ENCODE assay signal across 1 cellular context in the genomic region with DNA sequence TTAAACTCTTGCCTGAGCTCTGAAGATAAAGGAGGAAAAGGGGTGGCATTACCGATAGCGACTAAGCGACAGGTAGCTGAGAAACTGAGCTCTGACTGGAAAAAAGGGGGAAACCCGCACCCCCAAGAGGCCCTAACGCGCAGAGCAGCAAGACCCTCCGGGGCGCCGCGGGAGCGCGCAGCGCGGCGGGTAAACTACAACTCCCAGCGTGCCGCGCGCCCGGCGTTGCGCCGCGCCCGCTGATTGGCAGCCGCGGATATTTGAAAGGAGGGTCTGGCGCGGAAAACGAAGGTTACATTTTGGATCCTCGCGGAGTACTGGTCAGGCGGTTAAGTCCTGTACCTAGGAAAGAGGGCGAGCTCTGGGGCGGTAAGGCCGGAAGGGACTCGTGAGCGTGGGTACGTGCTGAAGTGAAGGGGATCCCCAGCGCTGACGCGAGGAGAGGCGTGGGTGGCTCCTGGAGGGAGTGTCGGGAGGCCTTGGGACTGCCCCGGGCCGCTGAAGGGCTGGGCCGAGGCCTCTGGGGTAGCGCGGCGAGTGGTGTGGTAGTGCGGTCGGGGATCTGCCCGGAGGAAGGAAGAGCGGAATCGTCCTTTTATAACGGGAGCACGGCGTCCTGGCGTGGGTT.
TF ChIP-seq lines count a peak whose summit lies in the region.

A gene (plus strand): TSS at position 291 of the 628 bp plus-strand sequence. CDS start 468 bp downstream, outside the sequence.

TF ChIP-seq in K562, 482 proteins besides CTCF, POLR2A, EP300 and RAD21 (continued from another document and continues in another):
- TF ChIP-seq, protein P1, sequence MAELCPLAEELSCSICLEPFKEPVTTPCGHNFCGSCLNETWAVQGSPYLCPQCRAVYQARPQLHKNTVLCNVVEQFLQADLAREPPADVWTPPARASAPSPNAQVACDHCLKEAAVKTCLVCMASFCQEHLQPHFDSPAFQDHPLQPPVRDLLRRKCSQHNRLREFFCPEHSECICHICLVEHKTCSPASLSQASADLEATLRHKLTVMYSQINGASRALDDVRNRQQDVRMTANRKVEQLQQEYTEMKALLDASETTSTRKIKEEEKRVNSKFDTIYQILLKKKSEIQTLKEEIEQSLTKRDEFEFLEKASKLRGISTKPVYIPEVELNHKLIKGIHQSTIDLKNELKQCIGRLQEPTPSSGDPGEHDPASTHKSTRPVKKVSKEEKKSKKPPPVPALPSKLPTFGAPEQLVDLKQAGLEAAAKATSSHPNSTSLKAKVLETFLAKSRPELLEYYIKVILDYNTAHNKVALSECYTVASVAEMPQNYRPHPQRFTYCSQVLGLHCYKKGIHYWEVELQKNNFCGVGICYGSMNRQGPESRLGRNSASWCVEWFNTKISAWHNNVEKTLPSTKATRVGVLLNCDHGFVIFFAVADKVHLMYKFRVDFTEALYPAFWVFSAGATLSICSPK (IDR thresholded peaks at IDR 0.05; ENCODE audit: borderline replicate concordance) = no peak
- TF ChIP-seq FOXP1 (CRISPR knock-in tag; IDR thresholded peaks at IDR 0.05) (peak; percentile 86), KAT7 (CRISPR knock-in tag; IDR thresholded peaks at IDR 0.05; ENCODE audit: borderline replicate concordance) (peak; percentile 95; the same call in 1 of the 2 replicates), MAFF (IDR thresholded peaks at IDR 0.05; ENCODE audit: low read length) (no peak), PCBP1 (IDR thresholded peaks at IDR 0.05; ENCODE audit: low read depth, low read length, poor library complexity, severe bottlenecking) (peak; percentile 63), ARNT (IDR thresholded peaks at IDR 0.05) (0 out of 4 replicates have a peak, but pooled peaks of 1 of the 2 experiments have one; percentile 50), ZNF785 (CRISPR knock-in tag; IDR thresholded peaks at IDR 0.05) (no peak), ILK (tag; IDR thresholded peaks at IDR 0.05; ENCODE audit: borderline replicate concordance, low read depth) (no peak), ZNF431 (CRISPR knock-in tag; IDR thresholded peaks at IDR 0.05) (0 out of 2 replicates have a peak, but pooled peaks have one; percentile 15), LCOR (CRISPR knock-in tag; IDR thresholded peaks at IDR 0.05) (peak; percentile 58; the same call in 1 of the 2 replicates), DPF2 (IDR thresholded peaks at IDR 0.05) (peak; percentile 66; the same call in 1 of the 2 replicates), ZNF778 (CRISPR knock-in tag; IDR thresholded peaks at IDR 0.05) (no peak), HNRNPH1 (optimal IDR thresholded peaks at IDR 0.05; ENCODE audit: low read depth, low read length) (no peak), ZNF232 (CRISPR knock-in tag; IDR thresholded peaks at IDR 0.05) (no peak), HDAC1 (IDR thresholded peaks at IDR 0.05) (peak in 1 of 2 experiments; percentile 98; a peak in 3 of 4 replicates), MAFK (IDR thresholded peaks at IDR 0.05; ENCODE audit: low read length) (no peak), SNIP1 (IDR thresholded peaks at IDR 0.05; ENCODE audit: low read depth) (no peak), RBM39 (optimal IDR thresholded peaks at IDR 0.05; ENCODE audit: low read depth, low read length) (no peak), ZNF282 (CRISPR knock-in tag; IDR thresholded peaks at IDR 0.05) (no peak), FOXM1 (IDR thresholded peaks at IDR 0.05; ENCODE audit: low read depth) (peak; percentile 92), FOXM1 (CRISPR knock-in tag; IDR thresholded peaks at IDR 0.05; ENCODE audit: low read depth) (peak; percentile 84), NFE2L1 (tag; IDR thresholded peaks at IDR 0.05; ENCODE audit: borderline replicate concordance, low read depth) (no peak), TCF3 (CRISPR knock-in tag; IDR thresholded peaks at IDR 0.05) (peak; percentile 77), EP400 (IDR thresholded peaks at IDR 0.05) (peak; percentile 93), ADNP (tag; IDR thresholded peaks at IDR 0.05) (no peak), HLTF (IDR thresholded peaks at IDR 0.05) (no peak), ZNF699 (CRISPR knock-in tag; IDR thresholded peaks at IDR 0.05; ENCODE audit: insufficient replicate concordance) (no peak), MYNN (IDR thresholded peaks at IDR 0.05) (no peak), MYNN (CRISPR knock-in tag; IDR thresholded peaks at IDR 0.05) (no peak), SMAD2 (IDR thresholded peaks at IDR 0.05; ENCODE audit: low read depth, low read length) (no peak), CHCHD3 (CRISPR knock-in tag; IDR thresholded peaks at IDR 0.05) (no peak), RBM25 (IDR thresholded peaks at IDR 0.05; ENCODE audit: low read depth, low read length, severe bottlenecking) (peak; percentile 84), FOXA3 (CRISPR knock-in tag; conservative IDR thresholded peaks at IDR 0.05 in 1 of 2, IDR thresholded peaks at IDR 0.05 in 1 of 2) (0 out of 4 replicates have a peak, but pooled peaks of 1 of the 2 experiments have one; percentile 38), TEAD1 (CRISPR knock-in tag; IDR thresholded peaks at IDR 0.05) (peak; percentile 17 to 87; a peak in 2 of 4 replicates), ZFX (CRISPR knock-in tag; IDR thresholded peaks at IDR 0.05) (peak; percentile 86), NRF1 (conservative IDR thresholded peaks at IDR 0.05 in 1 of 2, IDR thresholded peaks at IDR 0.05 in 1 of 2) (peak; percentile 76 to 80), PTBP1 (IDR thresholded peaks at IDR 0.05; ENCODE audit: low read depth, low read length) (no peak), FUS (optimal IDR thresholded peaks at IDR 0.05; ENCODE audit: low read depth, low read length) (no peak), SRSF1 (IDR thresholded peaks at IDR 0.05; ENCODE audit: low read depth, low read length) (no peak)
- TF ChIP-seq, protein P2, sequence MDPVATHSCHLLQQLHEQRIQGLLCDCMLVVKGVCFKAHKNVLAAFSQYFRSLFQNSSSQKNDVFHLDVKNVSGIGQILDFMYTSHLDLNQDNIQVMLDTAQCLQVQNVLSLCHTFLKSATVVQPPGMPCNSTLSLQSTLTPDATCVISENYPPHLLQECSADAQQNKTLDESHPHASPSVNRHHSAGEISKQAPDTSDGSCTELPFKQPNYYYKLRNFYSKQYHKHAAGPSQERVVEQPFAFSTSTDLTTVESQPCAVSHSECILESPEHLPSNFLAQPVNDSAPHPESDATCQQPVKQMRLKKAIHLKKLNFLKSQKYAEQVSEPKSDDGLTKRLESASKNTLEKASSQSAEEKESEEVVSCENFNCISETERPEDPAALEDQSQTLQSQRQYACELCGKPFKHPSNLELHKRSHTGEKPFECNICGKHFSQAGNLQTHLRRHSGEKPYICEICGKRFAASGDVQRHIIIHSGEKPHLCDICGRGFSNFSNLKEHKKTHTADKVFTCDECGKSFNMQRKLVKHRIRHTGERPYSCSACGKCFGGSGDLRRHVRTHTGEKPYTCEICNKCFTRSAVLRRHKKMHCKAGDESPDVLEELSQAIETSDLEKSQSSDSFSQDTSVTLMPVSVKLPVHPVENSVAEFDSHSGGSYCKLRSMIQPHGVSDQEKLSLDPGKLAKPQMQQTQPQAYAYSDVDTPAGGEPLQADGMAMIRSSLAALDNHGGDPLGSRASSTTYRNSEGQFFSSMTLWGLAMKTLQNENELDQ (CRISPR knock-in tag; IDR thresholded peaks at IDR 0.05; ENCODE audit: borderline replicate concordance) = no peak
- TF ChIP-seq, protein P3, sequence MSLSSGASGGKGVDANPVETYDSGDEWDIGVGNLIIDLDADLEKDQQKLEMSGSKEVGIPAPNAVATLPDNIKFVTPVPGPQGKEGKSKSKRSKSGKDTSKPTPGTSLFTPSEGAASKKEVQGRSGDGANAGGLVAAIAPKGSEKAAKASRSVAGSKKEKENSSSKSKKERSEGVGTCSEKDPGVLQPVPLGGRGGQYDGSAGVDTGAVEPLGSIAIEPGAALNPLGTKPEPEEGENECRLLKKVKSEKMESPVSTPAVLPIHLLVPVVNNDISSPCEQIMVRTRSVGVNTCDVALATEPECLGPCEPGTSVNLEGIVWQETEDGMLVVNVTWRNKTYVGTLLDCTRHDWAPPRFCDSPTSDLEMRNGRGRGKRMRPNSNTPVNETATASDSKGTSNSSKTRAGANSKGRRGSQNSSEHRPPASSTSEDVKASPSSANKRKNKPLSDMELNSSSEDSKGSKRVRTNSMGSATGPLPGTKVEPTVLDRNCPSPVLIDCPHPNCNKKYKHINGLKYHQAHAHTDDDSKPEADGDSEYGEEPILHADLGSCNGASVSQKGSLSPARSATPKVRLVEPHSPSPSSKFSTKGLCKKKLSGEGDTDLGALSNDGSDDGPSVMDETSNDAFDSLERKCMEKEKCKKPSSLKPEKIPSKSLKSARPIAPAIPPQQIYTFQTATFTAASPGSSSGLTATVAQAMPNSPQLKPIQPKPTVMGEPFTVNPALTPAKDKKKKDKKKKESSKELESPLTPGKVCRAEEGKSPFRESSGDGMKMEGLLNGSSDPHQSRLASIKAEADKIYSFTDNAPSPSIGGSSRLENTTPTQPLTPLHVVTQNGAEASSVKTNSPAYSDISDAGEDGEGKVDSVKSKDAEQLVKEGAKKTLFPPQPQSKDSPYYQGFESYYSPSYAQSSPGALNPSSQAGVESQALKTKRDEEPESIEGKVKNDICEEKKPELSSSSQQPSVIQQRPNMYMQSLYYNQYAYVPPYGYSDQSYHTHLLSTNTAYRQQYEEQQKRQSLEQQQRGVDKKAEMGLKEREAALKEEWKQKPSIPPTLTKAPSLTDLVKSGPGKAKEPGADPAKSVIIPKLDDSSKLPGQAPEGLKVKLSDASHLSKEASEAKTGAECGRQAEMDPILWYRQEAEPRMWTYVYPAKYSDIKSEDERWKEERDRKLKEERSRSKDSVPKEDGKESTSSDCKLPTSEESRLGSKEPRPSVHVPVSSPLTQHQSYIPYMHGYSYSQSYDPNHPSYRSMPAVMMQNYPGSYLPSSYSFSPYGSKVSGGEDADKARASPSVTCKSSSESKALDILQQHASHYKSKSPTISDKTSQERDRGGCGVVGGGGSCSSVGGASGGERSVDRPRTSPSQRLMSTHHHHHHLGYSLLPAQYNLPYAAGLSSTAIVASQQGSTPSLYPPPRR (CRISPR knock-in tag; IDR thresholded peaks at IDR 0.05; ENCODE audit: borderline replicate concordance) = no peak
- TF ChIP-seq, protein P4, sequence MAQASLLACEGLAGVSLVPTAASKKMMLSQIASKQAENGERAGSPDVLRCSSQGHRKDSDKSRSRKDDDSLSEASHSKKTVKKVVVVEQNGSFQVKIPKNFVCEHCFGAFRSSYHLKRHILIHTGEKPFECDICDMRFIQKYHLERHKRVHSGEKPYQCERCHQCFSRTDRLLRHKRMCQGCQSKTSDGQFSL (CRISPR knock-in tag; IDR thresholded peaks at IDR 0.05) = 0 out of 2 replicates have a peak, but pooled peaks have one; percentile 28
- TF ChIP-seq, protein P4 (tag; IDR thresholded peaks at IDR 0.05) = no peak
- TF ChIP-seq, protein P5, sequence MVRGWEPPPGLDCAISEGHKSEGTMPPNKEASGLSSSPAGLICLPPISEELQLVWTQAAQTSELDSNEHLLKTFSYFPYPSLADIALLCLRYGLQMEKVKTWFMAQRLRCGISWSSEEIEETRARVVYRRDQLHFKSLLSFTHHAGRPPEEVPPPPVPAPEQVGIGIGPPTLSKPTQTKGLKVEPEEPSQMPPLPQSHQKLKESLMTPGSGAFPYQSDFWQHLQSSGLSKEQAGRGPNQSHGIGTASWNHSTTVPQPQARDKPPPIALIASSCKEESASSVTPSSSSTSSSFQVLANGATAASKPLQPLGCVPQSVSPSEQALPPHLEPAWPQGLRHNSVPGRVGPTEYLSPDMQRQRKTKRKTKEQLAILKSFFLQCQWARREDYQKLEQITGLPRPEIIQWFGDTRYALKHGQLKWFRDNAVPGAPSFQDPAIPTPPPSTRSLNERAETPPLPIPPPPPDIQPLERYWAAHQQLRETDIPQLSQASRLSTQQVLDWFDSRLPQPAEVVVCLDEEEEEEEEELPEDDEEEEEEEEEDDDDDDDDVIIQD (CRISPR knock-in tag; IDR thresholded peaks at IDR 0.05) = no peak
- TF ChIP-seq, protein P6, sequence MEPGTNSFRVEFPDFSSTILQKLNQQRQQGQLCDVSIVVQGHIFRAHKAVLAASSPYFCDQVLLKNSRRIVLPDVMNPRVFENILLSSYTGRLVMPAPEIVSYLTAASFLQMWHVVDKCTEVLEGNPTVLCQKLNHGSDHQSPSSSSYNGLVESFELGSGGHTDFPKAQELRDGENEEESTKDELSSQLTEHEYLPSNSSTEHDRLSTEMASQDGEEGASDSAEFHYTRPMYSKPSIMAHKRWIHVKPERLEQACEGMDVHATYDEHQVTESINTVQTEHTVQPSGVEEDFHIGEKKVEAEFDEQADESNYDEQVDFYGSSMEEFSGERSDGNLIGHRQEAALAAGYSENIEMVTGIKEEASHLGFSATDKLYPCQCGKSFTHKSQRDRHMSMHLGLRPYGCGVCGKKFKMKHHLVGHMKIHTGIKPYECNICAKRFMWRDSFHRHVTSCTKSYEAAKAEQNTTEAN (CRISPR knock-in tag; IDR thresholded peaks at IDR 0.05) = no peak
- TF ChIP-seq, protein P7, sequence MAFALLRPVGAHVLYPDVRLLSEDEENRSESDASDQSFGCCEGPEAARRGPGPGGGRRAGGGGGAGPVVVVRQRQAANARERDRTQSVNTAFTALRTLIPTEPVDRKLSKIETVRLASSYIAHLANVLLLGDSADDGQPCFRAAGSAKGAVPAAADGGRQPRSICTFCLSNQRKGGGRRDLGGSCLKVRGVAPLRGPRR (CRISPR knock-in tag; IDR thresholded peaks at IDR 0.05) = no peak
- TF ChIP-seq, protein P8, sequence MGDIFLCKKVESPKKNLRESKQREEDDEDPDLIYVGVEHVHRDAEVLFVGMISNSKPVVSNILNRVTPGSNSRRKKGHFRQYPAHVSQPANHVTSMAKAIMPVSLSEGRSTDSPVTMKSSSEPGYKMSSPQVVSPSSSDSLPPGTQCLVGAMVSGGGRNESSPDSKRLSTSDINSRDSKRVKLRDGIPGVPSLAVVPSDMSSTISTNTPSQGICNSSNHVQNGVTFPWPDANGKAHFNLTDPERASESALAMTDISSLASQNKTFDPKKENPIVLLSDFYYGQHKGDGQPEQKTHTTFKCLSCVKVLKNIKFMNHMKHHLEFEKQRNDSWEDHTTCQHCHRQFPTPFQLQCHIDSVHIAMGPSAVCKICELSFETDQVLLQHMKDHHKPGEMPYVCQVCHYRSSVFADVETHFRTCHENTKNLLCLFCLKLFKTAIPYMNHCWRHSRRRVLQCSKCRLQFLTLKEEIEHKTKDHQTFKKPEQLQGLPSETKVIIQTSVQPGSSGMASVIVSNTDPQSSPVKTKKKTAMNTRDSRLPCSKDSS (IDR thresholded peaks at IDR 0.05; ENCODE audit: low read depth, partially characterized antibody) = no peak
- TF ChIP-seq, protein P9, sequence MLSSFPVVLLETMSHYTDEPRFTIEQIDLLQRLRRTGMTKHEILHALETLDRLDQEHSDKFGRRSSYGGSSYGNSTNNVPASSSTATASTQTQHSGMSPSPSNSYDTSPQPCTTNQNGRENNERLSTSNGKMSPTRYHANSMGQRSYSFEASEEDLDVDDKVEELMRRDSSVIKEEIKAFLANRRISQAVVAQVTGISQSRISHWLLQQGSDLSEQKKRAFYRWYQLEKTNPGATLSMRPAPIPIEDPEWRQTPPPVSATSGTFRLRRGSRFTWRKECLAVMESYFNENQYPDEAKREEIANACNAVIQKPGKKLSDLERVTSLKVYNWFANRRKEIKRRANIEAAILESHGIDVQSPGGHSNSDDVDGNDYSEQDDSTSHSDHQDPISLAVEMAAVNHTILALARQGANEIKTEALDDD (IDR thresholded peaks at IDR 0.05) = no peak
